Comparison of ENCODE assay signal across 9 cellular contexts in the genomic region with DNA sequence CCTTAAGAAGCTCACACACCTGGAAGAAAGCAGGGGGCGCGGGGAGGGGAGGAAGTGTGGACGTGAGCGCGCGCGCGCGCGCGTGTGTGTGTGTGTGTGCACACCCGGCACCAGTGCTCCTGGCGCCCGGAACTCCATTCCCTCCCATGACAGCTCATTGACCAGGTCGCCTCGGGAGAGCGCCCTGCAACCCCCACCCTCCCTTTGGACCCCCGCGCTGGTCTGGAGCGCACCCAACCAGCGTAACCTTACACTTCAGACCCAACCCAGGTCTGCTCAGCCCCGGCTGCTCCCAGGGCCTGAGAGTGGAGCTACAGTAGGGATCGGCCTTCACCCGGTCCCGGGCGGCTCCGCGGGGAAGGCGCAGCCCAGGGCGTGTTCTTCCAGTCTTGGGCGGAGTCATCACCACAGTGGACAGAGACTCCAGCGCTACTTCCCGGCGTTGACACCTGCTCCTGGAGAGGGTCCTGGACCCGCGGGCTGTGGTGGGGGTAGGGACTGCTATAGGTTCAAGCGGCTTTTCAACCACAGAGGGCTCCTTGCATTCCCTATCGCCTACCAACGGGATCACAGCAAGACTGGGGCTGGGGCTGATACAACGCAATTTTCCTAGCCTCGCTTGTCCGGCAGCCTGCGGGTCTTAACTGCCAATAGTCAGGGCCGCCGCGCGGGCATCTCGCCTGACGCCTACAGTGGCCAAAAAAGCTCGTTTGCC. TPM values are rescaled to one million over a fixed set of nuclear protein-coding genes. Genes with fewer than 3 reads are reported as not detected.
DNase-seq lines count a peak whose midpoint lies in the region; ATAC-seq and TF ChIP-seq lines count a peak whose summit lies in the region.
"Had no signal": no experiment of that assay in that cellular context is flagged by ENCODE, and none has a peak within 500 bp of the region (broad histone marks: within the 10 kb centered on the region; RNA-seq: fewer than 3 reads in every experiment).

No MANE protein-coding gene starts in this region.

- H3K36me3 Mint-ChIP-seq in GM23338 (ENCODE audit: low read depth) = no peaks in the 10 kb centered on the region
- no peaks in the 10 kb centered on the region for H3K36me3 Mint-ChIP-seq in neural progenitor cell

- H3K27ac Mint-ChIP-seq in GM23338 (no peak overlapping the region), neural progenitor cell (no peak overlapping the region)

- H3K4me2 ChIP-seq in GM23338 (peak overlapping the region; percentile 99), neural progenitor cell (peak overlapping the region; percentile 99)

- H3K4me1 Mint-ChIP-seq in GM23338 = peaks cover 28% of the 10 kb centered on the region
- peaks cover 24% of the 10 kb centered on the region for H3K4me1 Mint-ChIP-seq in neural progenitor cell

- H3K27me3 ChIP-seq in GM23338 (ENCODE audit: insufficient read depth) = peaks cover 52% of the 10 kb centered on the region
- peaks cover 0 to 29% (median 0%) of the 10 kb centered on the region in 4 donors for H3K27me3 ChIP-seq in esophagus squamous epithelium
- H3K27me3 ChIP-seq in neural progenitor cell = peaks cover 62% of the 10 kb centered on the region

- H3K27ac ChIP-seq in GM23338 (ENCODE audit: low read depth) = no peak overlapping the region
- peak overlapping the region; percentile 66 to 85 (median 72) for H3K27ac ChIP-seq in esophagus squamous epithelium
- H3K27ac ChIP-seq in neural progenitor cell = no peak overlapping the region
- H3K27ac ChIP-seq: HL-60 had no signal

- H3K9me3 Mint-ChIP-seq in GM23338 (no peaks in the 10 kb centered on the region), neural progenitor cell (no peaks in the 10 kb centered on the region)

- H3K9me2 ChIP-seq in GM23338 (ENCODE audit: insufficient read depth) = 0 out of 2 replicates have a peak, but pooled peaks cover 4% of the 10 kb centered on the region

- no peaks in the 10 kb centered on the region for H3K36me3 ChIP-seq in GM23338 (ENCODE audit: insufficient read depth)
- no peaks in the 10 kb centered on the region for H3K36me3 ChIP-seq in esophagus squamous epithelium
- H3K36me3 ChIP-seq in neural progenitor cell = no peaks in the 10 kb centered on the region

- no peak overlapping the region for H3K9ac ChIP-seq in neural progenitor cell

- intact Hi-C loops in esophagus squamous epithelium (cut with DNase I) = loop anchor here (10.0 kb wide), 1 partner anchor 164 kb away; no protein-coding TSS in a partner anchor

- no peak for TF ChIP-seq POLR2A in esophagus squamous epithelium (IDR thresholded peaks at IDR 0.05)

- peak; percentile 55 for ATAC-seq in GM23338

- H2AFZ ChIP-seq in GM23338 (peak overlapping the region; percentile 94), neural progenitor cell (replicated peaks) (peak overlapping the region; percentile 83)

- no peaks in the 10 kb centered on the region for H3K9me3 ChIP-seq in esophagus squamous epithelium
- no peaks in the 10 kb centered on the region for H3K9me3 ChIP-seq in neural progenitor cell (ENCODE audit: low read depth)

- H3K79me2 ChIP-seq in GM23338 (replicated peaks; ENCODE audit: insufficient read depth) (peaks cover 4% of the 10 kb centered on the region), neural progenitor cell (ENCODE audit: low read depth) (no peaks in the 10 kb centered on the region)

- H3K4me3 Mint-ChIP-seq in GM23338 (peak overlapping the region; percentile 87), neural progenitor cell (peak overlapping the region; percentile 93)

- H4K20me1 ChIP-seq in GM23338 (replicated peaks; ENCODE audit: insufficient read depth) = peaks cover 21% of the 10 kb centered on the region
- H4K20me1 ChIP-seq in neural progenitor cell (ENCODE audit: low read depth) = no peaks in the 10 kb centered on the region

- H3K4me1 ChIP-seq in GM23338 (ENCODE audit: insufficient read depth) (peaks cover 20% of the 10 kb centered on the region), esophagus squamous epithelium (peaks cover 8 to 51% (median 10%) of the 10 kb centered on the region in 3 donors), neural progenitor cell (peaks cover 12% of the 10 kb centered on the region)

- H3K4me3 ChIP-seq in AG10803 (ENCODE audit: low read length) (peak overlapping the region; percentile 47), GM23338 (peak overlapping the region; percentile 90), esophagus squamous epithelium (peak overlapping the region; percentile 53 to 68 (median 61)), neural progenitor cell (peak overlapping the region; percentile 62)

- 0 out of 2 replicates have a peak, but pooled peaks cover 3% of the 10 kb centered on the region for H3F3A ChIP-seq in GM23338 (replicated peaks; ENCODE audit: low read depth)
- H3F3A ChIP-seq in neural progenitor cell (ENCODE audit: low read depth) = peaks cover 8% of the 10 kb centered on the region

- DNase-seq in AG10803 (ENCODE audit: low read depth) = no peak
- DNase-seq in GM23338 (ENCODE audit: low spot score) = peak; percentile 66
- DNase-seq in SKM-1 treated with dmso at 0.1 percent for 144 hours (lab: John Stamatoyannopoulos, UW; ENCODE audit: unreplicated experiment) = peak; percentile 54
- no peak for DNase-seq in esophagus squamous epithelium (lab: John Stamatoyannopoulos, UW)
- peak; percentile 67 for DNase-seq in neural progenitor cell (ENCODE audit: low spot score)
- DNase-seq in COLO829 (ENCODE audit: low spot score) = no peak
- DNase-seq in dedifferentiated amniotic fluid mesenchymal stem cell (ENCODE audit: extremely low spot score) = no peak
- no peak for DNase-seq in OCI-M1 (lab: John Stamatoyannopoulos, UW)

- TF ChIP-seq CTCF in AG10803 (conservative IDR thresholded peaks at IDR 0.05; ENCODE audit: low read length) = no peak
- no peak for TF ChIP-seq CTCF in GM23338 (conservative IDR thresholded peaks at IDR 0.05; ENCODE audit: low read depth in 2 of 2)
- no peak for TF ChIP-seq CTCF in esophagus squamous epithelium (IDR thresholded peaks at IDR 0.05)
- TF ChIP-seq CTCF in neural progenitor cell (IDR thresholded peaks at IDR 0.05) = no peak

- 0 to 20% methylated on average over 11 to 17 of the region's 50 CpGs for WGBS in esophagus squamous epithelium, 2 donors

- peaks cover 31% of the 10 kb centered on the region for H3K27me3 Mint-ChIP-seq in GM23338 (ENCODE audit: insufficient read depth, low read depth, poor library complexity)
- H3K27me3 Mint-ChIP-seq in neural progenitor cell (ENCODE audit: insufficient read depth, low read depth) = peaks cover 21% of the 10 kb centered on the region

TF ChIP-seq in GM23338, 12 proteins besides CTCF, POLR2A, EP300 and RAD21 (continues in another document):
- TF ChIP-seq ZNF114 (CRISPR knock-in tag; IDR thresholded peaks at IDR 0.05) = no peak
- TF ChIP-seq EZH2phosphoT487 (IDR thresholded peaks at IDR 0.05; ENCODE audit: unreplicated experiment) = no peak

RNA-seq across cellular contexts. Expression of gene GALNT18, which starts 1.4 kb away (rescaled TPM):
- total RNA-seq in GM23338 (2014; rRNA removed; shearing (Covaris generic)) = 10.8 and 12.2 TPM in 2 replicates
- 3.2 and 4.3 TPM in 2 replicates for polyA plus RNA-seq in GM23338 (2016; fragmentation: Nextera tagmentation; extraction: Ambion mirVana)
- total RNA-seq in esophagus squamous epithelium (10 to 100 TPM in 3 of 4 donors, 1 to 10 TPM in 1; 4.7 to 20.4 (median 14.1) TPM), neural progenitor cell (ENCODE audit: low replicate concordance) (2.4 and 4.0 TPM in 2 replicates)

Comparison
In these comparisons a context has a peak if more than half of its experiments do, and no peak if none do; other contexts are left out.
1. DNase-seq: peak in GM23338 (single experiment), SKM-1 treated with dmso at 0.1 percent for 144 hours (single experiment) and neural progenitor cell (single experiment); none in AG10803 (single experiment), esophagus squamous epithelium (single experiment), COLO829 (single experiment), dedifferentiated amniotic fluid mesenchymal stem cell (single experiment) and OCI-M1 (single experiment).
2. H3K27ac ChIP-seq: peak in esophagus squamous epithelium (4 of 4); none in GM23338 (single experiment) and neural progenitor cell (single experiment).
3. Peak in every context shown above with its lines, with median percentiles within 50 percentile points of each other: H3K4me3 ChIP-seq.